In genomic region chr7:51350195-51350896, GRCh38 we compare ENCODE assay signal across 10 cellular contexts. TPM values are rescaled to one million over a fixed set of nuclear protein-coding genes. Genes with fewer than 3 reads are reported as not detected.
DNase-seq lines count a peak whose midpoint lies in the region; ATAC-seq and TF ChIP-seq lines count a peak whose summit lies in the region.
"Had no signal": no experiment of that assay in that cellular context is flagged by ENCODE, and none has a peak within 500 bp of the region (broad histone marks: within the 10 kb centered on the region; RNA-seq: fewer than 3 reads in every experiment).

No MANE protein-coding gene starts in this region.

- 31% methylated on average over 7 of the region's 7 CpGs for whole genome bisulfite sequencing in SK-N-SH (ENCODE audit: low lambda C conversion rate)

- H3K4me3 ChIP-seq in skeletal muscle cell (ENCODE audit: low read depth, low read length) (no peak overlapping the region), SK-N-SH (ENCODE audit: low read depth in 2 of 2, low read length in 1 of 2) (no peak overlapping the region)
- H3K4me3 ChIP-seq: ovary had no signal

- H3K4me1 ChIP-seq in foreskin keratinocyte (no peaks in the 10 kb centered on the region), SK-N-SH (ENCODE audit: control insufficient read depth in 1 of 2, insufficient read depth in 2 of 2, low read depth in 1 of 2, low read length in 1 of 2) (no peaks in the 10 kb centered on the region)

- TF ChIP-seq RAD21 in SK-N-SH (IDR thresholded peaks at IDR 0.05; ENCODE audit: low read length), result no peak

- TF ChIP-seq EP300 in SK-N-SH (IDR thresholded peaks at IDR 0.05; ENCODE audit: borderline replicate concordance in 1 of 2, low read depth in 1 of 2, low read length in 1 of 2), result no peak

- TF ChIP-seq CTCF in foreskin keratinocyte (conservative IDR thresholded peaks at IDR 0.05) (no peak), SK-N-SH (IDR thresholded peaks at IDR 0.05) (no peak)

- POLR2A ChIA-PET in SK-N-SH (lab: Yijun Ruan, JAX), result no interaction called here

- ATAC-seq in foreskin keratinocyte (peak; percentile 61), HG03378 (IDR thresholded peaks at IDR 0.05; ENCODE audit: unreplicated experiment) (no peak)

- no peaks in the 10 kb centered on the region for H3K36me3 ChIP-seq in SK-N-SH (replicated peaks in 1 of 2; ENCODE audit: control insufficient read depth in 1 of 2, insufficient read depth in 2 of 2, low read length in 1 of 2)
- H3K36me3 ChIP-seq: ovary had no signal

- H3K27ac ChIP-seq in foreskin keratinocyte (no peak overlapping the region), SK-N-SH (ENCODE audit: low read depth in 2 of 2, low read length in 1 of 2) (no peak overlapping the region)
- H3K27ac ChIP-seq: ovary had no signal

- H3K27me3 ChIP-seq in foreskin keratinocyte (peaks cover 6% of the 10 kb centered on the region), SK-N-SH (ENCODE audit: insufficient read depth) (no peaks in the 10 kb centered on the region)
- H3K27me3 ChIP-seq: ovary had no signal

- H3K4me2 ChIP-seq in SK-N-SH, result no peak overlapping the region

- CTCF ChIA-PET in SK-N-SH (lab: Yijun Ruan, JAX), result interaction anchor here (2.5 to 8.6 kb wide), 2 partner anchors 17 to 188 kb away, joined by 12 to 76 read pairs; no protein-coding TSS in a partner anchor

- DNase-seq in HT1080 (ENCODE audit: low read depth), result peak; percentile 75
- DNase-seq in NCI-H524 treated with DMSO at 0.1 percent for 48 hours (lab: John Stamatoyannopoulos, UW), result peak; percentile 80
- DNase-seq in foreskin keratinocyte, result peak; percentile 23 to 35
- DNase-seq in skeletal muscle cell (ENCODE audit: low read depth), result peak; percentile 46
- DNase-seq in GOT3 (lab: John Stamatoyannopoulos, UW), result no peak
- DNase-seq in SK-N-SH, result no peak
- no peak for DNase-seq in GDM1 (lab: John Stamatoyannopoulos, UW)
- DNase-seq: ovary, SW 1271 had no signal

- H3F3A ChIP-seq in SK-N-SH (replicated peaks; ENCODE audit: insufficient read depth), result no peaks in the 10 kb centered on the region

- no peaks in the 10 kb centered on the region for H4K20me1 ChIP-seq in SK-N-SH (ENCODE audit: insufficient read depth)

- no peaks in the 10 kb centered on the region for H3K9me3 ChIP-seq in SK-N-SH
- H3K9me3 ChIP-seq: ovary had no signal

- H3K9me2 ChIP-seq in SK-N-SH, result no peaks in the 10 kb centered on the region

- H3K79me2 ChIP-seq in SK-N-SH (ENCODE audit: insufficient read depth), result no peaks in the 10 kb centered on the region

- H3K9ac ChIP-seq in SK-N-SH, result no peak overlapping the region

- no peak overlapping the region for H2AFZ ChIP-seq in SK-N-SH (ENCODE audit: low read depth)

TF ChIP-seq in SK-N-SH, 30 proteins besides CTCF, POLR2A, EP300 and RAD21:
- no peak for TF ChIP-seq FOXJ3 (CRISPR knock-in tag; IDR thresholded peaks at IDR 0.05)
- no peak for TF ChIP-seq ZBTB33 (IDR thresholded peaks at IDR 0.05; ENCODE audit: borderline replicate concordance, low read depth)
- TF ChIP-seq RFX5 (IDR thresholded peaks at IDR 0.05; ENCODE audit: low read length), result no peak
- no peak for TF ChIP-seq SMC3 (IDR thresholded peaks at IDR 0.05; ENCODE audit: low read depth, low read length)
- TF ChIP-seq MXI1 (IDR thresholded peaks at IDR 0.05; ENCODE audit: low read depth, low read length), result no peak
- TF ChIP-seq GATA2 (CRISPR knock-in tag; IDR thresholded peaks at IDR 0.05), result no peak
- TF ChIP-seq MEF2A (IDR thresholded peaks at IDR 0.05; ENCODE audit: borderline replicate concordance, low read depth), result no peak
- TF ChIP-seq NRF1 (IDR thresholded peaks at IDR 0.05; ENCODE audit: low read depth, low read length), result no peak
- no peak for TF ChIP-seq SIN3A (IDR thresholded peaks at IDR 0.05; ENCODE audit: borderline replicate concordance, low read depth, low read length)
- no peak for TF ChIP-seq CHD2 (IDR thresholded peaks at IDR 0.05; ENCODE audit: low read length, partially characterized antibody)
- TF ChIP-seq PBX3 (IDR thresholded peaks at IDR 0.05), result no peak
- TF ChIP-seq TEAD4 (IDR thresholded peaks at IDR 0.05; ENCODE audit: borderline replicate concordance, insufficient read depth), result no peak
- TF ChIP-seq ELF1 (IDR thresholded peaks at IDR 0.05), result no peak
- TF ChIP-seq TCF12 (IDR thresholded peaks at IDR 0.05), result no peak
- TF ChIP-seq RCOR1 (IDR thresholded peaks at IDR 0.05; ENCODE audit: low read length), result no peak
- no peak for TF ChIP-seq MAX (IDR thresholded peaks at IDR 0.05; ENCODE audit: low read depth)

RNA-seq across cellular contexts. Expression of gene COBL, which starts 33.7 kb away (rescaled TPM):
- total RNA-seq in HT1080 (2014; rRNA removed; shearing (Covaris generic)), result 1.2 TPM in 2 replicates
- polyA plus RNA-seq in HT1080 (2015; cell fraction: cytosol; rRNA removed), result 0.28 and 0.65 TPM in 2 replicates
- 0.15 and 0.16 TPM in 2 replicates for polyA plus RNA-seq in HT1080 (2015; cell fraction: nucleus; rRNA removed)
- total RNA-seq in foreskin keratinocyte, result 0.78 and 1.4 TPM in 2 replicates
- 0.21 and 0.66 TPM in 2 replicates for polyA plus RNA-seq in foreskin keratinocyte
- polyA plus RNA-seq in SK-N-SH (2012; rRNA removed), result under 0.01 TPM in 1 of 2 replicates, not detected in the other
- not detected in 2 replicates for polyA plus RNA-seq in SK-N-SH (2012; cell fraction: cytosol; rRNA removed)
- polyA plus RNA-seq in SK-N-SH (2012; cell fraction: nucleus; rRNA removed), result not detected in 2 replicates

Comparison
In these comparisons a context has a peak if more than half of its experiments do, and no peak if none do; other contexts are left out.
1. DNase-seq: peak in HT1080 (single experiment), NCI-H524 treated with DMSO at 0.1 percent for 48 hours (single experiment), foreskin keratinocyte (2 of 2) and skeletal muscle cell (single experiment); none in GOT3 (single experiment), SK-N-SH (single experiment) and GDM1 (single experiment).